19 cellular contexts compared by ENCODE assay signal in genomic region chr2:12428324-12428723, GRCh38.
DNase-seq lines count a peak whose midpoint lies in the region; ATAC-seq and TF ChIP-seq lines count a peak whose summit lies in the region.
"Had no signal": no experiment of that assay in that cellular context is flagged by ENCODE, and none has a peak within 500 bp of the region (broad histone marks: within the 10 kb centered on the region; RNA-seq: fewer than 3 reads in every experiment).

No MANE protein-coding gene starts in this region.

- H3K27ac Mint-ChIP-seq in CD4-positive, CD25-positive, alpha-beta regulatory T cell = peak overlapping the region; percentile 17 to 83 (median 47)
- H3K27ac Mint-ChIP-seq in nephron = peak overlapping the region in 2 of 3 experiments; percentile 1 to 17
- H3K27ac Mint-ChIP-seq: activated CD4-positive, alpha-beta T cell treated with anti-CD3 and anti-CD28 coated beads, Interleukin-2, amount 10 ng/mL, durations not matched to agents 7 days and 5 days had no signal

- peak overlapping the region; percentile 86 for H2BK120ac ChIP-seq in IMR-90 (ENCODE audit: low read depth, low read length)

- peak overlapping the region; percentile 71 for H2BK20ac ChIP-seq in IMR-90 (ENCODE audit: low read depth, low read length)

- H3K79me1 ChIP-seq in IMR-90 (ENCODE audit: low read depth in 1 of 2, low read length in 2 of 2) = no peaks in the 10 kb centered on the region

- H3K4ac ChIP-seq in IMR-90 (ENCODE audit: low read depth, low read length) = peak overlapping the region; percentile 89

- peak overlapping the region; percentile 74 for H2AFZ ChIP-seq in IMR-90 (replicated peaks; ENCODE audit: low read length, poor library complexity)

- no peaks in the 10 kb centered on the region for H3K27me3 ChIP-seq in CD4-positive, CD25-positive, alpha-beta regulatory T cell (ENCODE audit: control insufficient read depth, insufficient read depth, low read length)
- H3K27me3 ChIP-seq in IMR-90 (ENCODE audit: control insufficient read depth, insufficient read depth, low read length) (no peaks in the 10 kb centered on the region), body of pancreas (no peaks in the 10 kb centered on the region), Peyer's patch (no peaks in the 10 kb centered on the region)
- H3K27me3 ChIP-seq: colonic mucosa, upper lobe of left lung had no signal

- no peak overlapping the region for H3K4me3 ChIP-seq in CD4-positive, CD25-positive, alpha-beta regulatory T cell (ENCODE audit: low read depth, low read length)
- H3K4me3 ChIP-seq in IMR-90 (ENCODE audit: insufficient read depth, low read depth, low read length) (no peak overlapping the region), body of pancreas (no peak overlapping the region), Peyer's patch (no peak overlapping the region)
- H3K4me3 ChIP-seq: colonic mucosa, upper lobe of left lung had no signal

- H2BK5ac ChIP-seq in IMR-90 (ENCODE audit: low read depth, low read length, poor library complexity, severe bottlenecking) = peak overlapping the region; percentile 87

- peak overlapping the region; percentile 89 for H3K18ac ChIP-seq in IMR-90 (ENCODE audit: low read depth, low read length)

- peaks cover 15% of the 10 kb centered on the region for H3K9me1 ChIP-seq in IMR-90 (ENCODE audit: insufficient read depth, low read length)

- H3K9me3 ChIP-seq in CD4-positive, CD25-positive, alpha-beta regulatory T cell (ENCODE audit: control insufficient read depth in 2 of 2, low read length in 2 of 2) = no peaks in the 10 kb centered on the region
- H3K9me3 ChIP-seq in IMR-90 (ENCODE audit: control insufficient read depth, insufficient read depth, low read length) (no peaks in the 10 kb centered on the region), body of pancreas (no peaks in the 10 kb centered on the region), Peyer's patch (no peaks in the 10 kb centered on the region)
- H3K9me3 ChIP-seq: colonic mucosa, upper lobe of left lung had no signal

- H2AK9ac ChIP-seq in IMR-90 (replicated peaks; ENCODE audit: low read depth, low read length, poor library complexity) = no peak overlapping the region

- peak overlapping the region; percentile 74 for H4K91ac ChIP-seq in IMR-90 (ENCODE audit: insufficient read depth, low read depth, low read length)

- H3K27me3 Mint-ChIP-seq in CD4-positive, CD25-positive, alpha-beta regulatory T cell = no peaks in the 10 kb centered on the region
- H3K27me3 Mint-ChIP-seq in nephron (ENCODE audit: low read depth) = no peaks in the 10 kb centered on the region
- H3K27me3 Mint-ChIP-seq: activated CD4-positive, alpha-beta T cell treated with anti-CD3 and anti-CD28 coated beads, Interleukin-2, amount 10 ng/mL, durations not matched to agents 7 days and 5 days; naive thymus-derived CD8-positive, alpha-beta T cell had no signal

- peak overlapping the region; percentile 27; the same call in 1 of the 2 replicates for H3K56ac ChIP-seq in IMR-90 (ENCODE audit: extremely low read depth, insufficient read depth, low read length)

- in situ Hi-C loops in IMR-90 (cut with MboI; ENCODE audit: low sequenced_read_pairs) = no loop called here

- dilution Hi-C loops in IMR-90 (cut with HindIII; ENCODE audit: low sequenced_read_pairs, unreplicated experiment) = no loop called here

- H3K36me3 Mint-ChIP-seq in CD4-positive, CD25-positive, alpha-beta regulatory T cell = no peaks in the 10 kb centered on the region
- no peaks in the 10 kb centered on the region for H3K36me3 Mint-ChIP-seq in nephron (ENCODE audit: low read depth)
- H3K36me3 Mint-ChIP-seq: naive thymus-derived CD8-positive, alpha-beta T cell had no signal

- no peaks in the 10 kb centered on the region for H3K9me3 Mint-ChIP-seq in CD4-positive, CD25-positive, alpha-beta regulatory T cell
- no peaks in the 10 kb centered on the region for H3K9me3 Mint-ChIP-seq in nephron
- H3K9me3 Mint-ChIP-seq: activated CD4-positive, alpha-beta T cell treated with anti-CD3 and anti-CD28 coated beads, Interleukin-2, amount 10 ng/mL, durations not matched to agents 7 days and 5 days; naive thymus-derived CD8-positive, alpha-beta T cell had no signal

- WGBS in IMR-90 (ENCODE audit: extremely low coverage in 2 of 2, insufficient read length in 1 of 2), 2 experiments = 51% methylated on average over 4 of the region's 5 CpGs; no CpG with 5 or more reads in 1 of the 2 experiments
- WGBS in body of pancreas, 2 donors = 76 to 77% methylated on average over 5 of the region's 5 CpGs

- TF ChIP-seq RAD21 in IMR-90 (IDR thresholded peaks at IDR 0.05; ENCODE audit: low read length) = no peak

- H3K9ac ChIP-seq in IMR-90 (ENCODE audit: low read depth, low read length) = no peak overlapping the region

- TF ChIP-seq POLR2A in IMR-90 (IDR thresholded peaks at IDR 0.05; ENCODE audit: low read depth, low read length) = no peak
- TF ChIP-seq POLR2A in body of pancreas (IDR thresholded peaks at IDR 0.05) = no peak
- TF ChIP-seq POLR2A in Peyer's patch (IDR thresholded peaks at IDR 0.05) = no peak

- H3K23ac ChIP-seq in IMR-90 (ENCODE audit: low read depth, low read length) = peak overlapping the region; percentile 87

- no peak overlapping the region for H3K4me3 Mint-ChIP-seq in CD4-positive, CD25-positive, alpha-beta regulatory T cell
- H3K4me3 Mint-ChIP-seq in nephron = no peak overlapping the region
- H3K4me3 Mint-ChIP-seq: activated CD4-positive, alpha-beta T cell treated with anti-CD3 and anti-CD28 coated beads, Interleukin-2, amount 10 ng/mL, durations not matched to agents 7 days and 5 days; naive thymus-derived CD8-positive, alpha-beta T cell had no signal

- intact Hi-C loops in IMR-90 (cut with micrococcal nuclease) (no loop called here), body of pancreas (cut with DNase I) (no loop called here)

- peak overlapping the region; percentile 44 for H3K4me2 ChIP-seq in IMR-90 (ENCODE audit: low read depth, low read length)

- BruUV-seq in IMR-90 (replicated peaks; lab: Mats Ljungman, UMichigan) = no TSS peak

- peak overlapping the region; percentile 38 to 80; a peak in 3 of 4 replicates for H4K8ac ChIP-seq in IMR-90 (ENCODE audit: low read depth in 2 of 2, low read length in 2 of 2)

- H4K5ac ChIP-seq in IMR-90 (ENCODE audit: low read depth, low read length) = peak overlapping the region; percentile 96

- H3K14ac ChIP-seq in IMR-90 (replicated peaks; ENCODE audit: low read depth, low read length) = peak overlapping the region; percentile 80; the same call in 1 of the 2 replicates

- peaks cover 15 to 52% (median 26%) of the 10 kb centered on the region in 4 donors for H3K4me1 Mint-ChIP-seq in CD4-positive, CD25-positive, alpha-beta regulatory T cell
- H3K4me1 Mint-ChIP-seq in nephron = peaks cover 22% of the 10 kb centered on the region

- no peak overlapping the region for H3K27ac ChIP-seq in CD4-positive, CD25-positive, alpha-beta regulatory T cell (ENCODE audit: insufficient read depth, low read length, poor library complexity, severe bottlenecking)
- H3K27ac ChIP-seq in IMR-90 (ENCODE audit: insufficient read depth, low read length) (peak overlapping the region; percentile 89; the same call in 1 of the 2 replicates), body of pancreas (no peak overlapping the region), Peyer's patch (peak overlapping the region in 1 of 4 donors; percentile 63)
- H3K27ac ChIP-seq: colonic mucosa, upper lobe of left lung had no signal

- peak overlapping the region; percentile 72; the same call in 2 of the 3 replicates for H2BK15ac ChIP-seq in IMR-90 (ENCODE audit: low read depth, low read length)

- no peak for ATAC-seq in CD4-positive, CD25-positive, alpha-beta regulatory T cell (ENCODE audit: low read depth in 2 of 2)
- ATAC-seq in IMR-90 (ENCODE audit: low read depth) = peak; percentile 77
- no peak for ATAC-seq in body of pancreas
- ATAC-seq: esophagus mucosa; naive thymus-derived CD8-positive, alpha-beta T cell had no signal

- DNase-seq in CD4-positive, CD25-positive, alpha-beta regulatory T cell = no peak
- peak; percentile 53 for DNase-seq in IMR-90
- DNase-seq in ecto neural progenitor cell (ENCODE audit: low spot score) = peak; percentile 48
- DNase-seq in body of pancreas = no peak
- DNase-seq in Peyer's patch = no peak
- DNase-seq in epidermal melanocyte (ENCODE audit: insufficient read length, low spot score) = no peak
- DNase-seq in NCI-H1694 treated with DMSO at 0.1 percent for 48 hours (lab: John Stamatoyannopoulos, UW) = no peak
- DNase-seq: activated CD4-positive, alpha-beta T cell treated with anti-CD3 and anti-CD28 coated beads, Interleukin-2, amount 10 ng/mL, durations not matched to agents 7 days and 5 days; activated T-cell treated with anti-CD3 and anti-CD28 coated beads, Interleukin-2, amount 50 U/mL, for 1 hour; Calu3; colonic mucosa; naive thymus-derived CD8-positive, alpha-beta T cell; NCI-H2107; Right ventricle myocardium superior; stimulated activated CD4-positive, alpha-beta T cell treated with anti-CD3 and anti-CD28 coated beads, Interleukin-4, amount 100 ng/mL, for 4 hours; T-helper 9 cell; upper lobe of left lung had no signal

- CTCF ChIA-PET in IMR-90 (lab: Yijun Ruan, JAX) = no interaction called here

- H4K20me1 ChIP-seq in IMR-90 (ENCODE audit: insufficient read depth, low read length) = no peaks in the 10 kb centered on the region

- H3K4me1 ChIP-seq in CD4-positive, CD25-positive, alpha-beta regulatory T cell (ENCODE audit: control insufficient read depth, insufficient read depth, low read length, poor library complexity, severe bottlenecking) = peaks cover 22% of the 10 kb centered on the region
- H3K4me1 ChIP-seq in IMR-90 (ENCODE audit: control insufficient read depth, insufficient read depth, low read length) (peaks cover 21% of the 10 kb centered on the region), body of pancreas (no peaks in the 10 kb centered on the region), Peyer's patch (peaks cover 0 to 3% (median 0%) of the 10 kb centered on the region in 4 donors)
- H3K4me1 ChIP-seq: colonic mucosa had no signal

- H2AK5ac ChIP-seq in IMR-90 (ENCODE audit: low read depth, low read length) = peak overlapping the region; percentile 86; the same call in 1 of the 2 replicates

- POLR2A ChIA-PET in IMR-90 (lab: Charles Lee; ENCODE audit: unreplicated experiment) = no interaction called here

- TF ChIP-seq CTCF in IMR-90 (conservative IDR thresholded peaks at IDR 0.05; ENCODE audit: low read depth, low read length) (no peak), nephron (IDR thresholded peaks at IDR 0.05; ENCODE audit: unreplicated experiment in 3 of 3) (no peak), body of pancreas (IDR thresholded peaks at IDR 0.05) (no peak), Peyer's patch (IDR thresholded peaks at IDR 0.05) (no peak)

- no peaks in the 10 kb centered on the region for H3K36me3 ChIP-seq in CD4-positive, CD25-positive, alpha-beta regulatory T cell (ENCODE audit: control insufficient read depth, insufficient read depth, low read length)
- H3K36me3 ChIP-seq in IMR-90 (ENCODE audit: control insufficient read depth, insufficient read depth, low read length) (no peaks in the 10 kb centered on the region), body of pancreas (replicated peaks in 1 of 2; ENCODE audit: insufficient read depth in 1 of 2, low read depth in 2 of 2) (no peaks in the 10 kb centered on the region), Peyer's patch (no peaks in the 10 kb centered on the region)
- H3K36me3 ChIP-seq: colonic mucosa, upper lobe of left lung had no signal

TF ChIP-seq in IMR-90, 13 proteins besides CTCF, POLR2A, EP300 and RAD21 (continues in another document):
- no peak for TF ChIP-seq BHLHE40 (IDR thresholded peaks at IDR 0.05; ENCODE audit: low read depth, low read length)
- TF ChIP-seq CEBPB (IDR thresholded peaks at IDR 0.05; ENCODE audit: low read depth, low read length) = no peak

Comparison
In these comparisons a context has a peak if more than half of its experiments do, and no peak if none do; other contexts are left out.
1. DNase-seq: peak in IMR-90 (single experiment) and ecto neural progenitor cell (single experiment); none in CD4-positive, CD25-positive, alpha-beta regulatory T cell (0 of 3), body of pancreas (0 of 4), Peyer's patch (0 of 3), epidermal melanocyte (single experiment) and NCI-H1694 treated with DMSO at 0.1 percent for 48 hours (single experiment).